ENCODE assay signal across 1 cellular context in the genomic region with DNA sequence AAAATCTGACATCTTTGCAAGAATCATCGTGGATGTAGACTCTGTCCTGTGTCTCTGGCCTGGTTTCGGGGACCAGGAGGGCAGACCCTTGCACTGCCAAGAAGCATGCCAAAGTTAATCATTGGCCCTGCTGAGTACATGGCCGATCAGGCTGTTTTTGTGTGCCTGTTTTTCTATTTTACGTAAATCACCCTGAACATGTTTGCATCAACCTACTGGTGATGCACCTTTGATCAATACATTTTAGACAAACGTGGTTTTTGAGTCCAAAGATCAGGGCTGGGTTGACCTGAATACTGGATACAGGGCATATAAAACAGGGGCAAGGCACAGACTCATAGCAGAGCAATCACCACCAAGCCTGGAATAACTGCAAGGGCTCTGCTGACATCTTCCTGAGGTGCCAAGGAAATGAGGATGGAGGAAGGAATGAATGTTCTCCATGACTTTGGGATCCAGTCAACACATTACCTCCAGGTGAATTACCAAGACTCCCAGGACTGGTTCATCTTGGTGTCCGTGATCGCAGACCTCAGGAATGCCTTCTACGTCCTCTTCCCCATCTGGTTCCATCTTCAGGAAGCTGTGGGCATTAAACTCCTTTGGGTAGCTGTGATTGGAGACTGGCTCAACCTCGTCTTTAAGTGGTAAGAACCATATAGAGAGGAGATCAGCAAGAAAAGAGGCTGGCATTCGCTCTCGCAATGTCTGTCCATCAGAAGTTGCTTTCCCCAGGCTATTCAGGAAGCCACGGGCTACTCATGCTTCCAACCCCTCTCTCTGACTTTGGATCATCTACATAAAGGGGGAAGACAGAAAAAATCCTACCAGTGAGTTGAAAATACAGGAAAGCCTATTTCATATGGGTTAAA.
A peak's percentile ranks its signal among the peaks of the same experiment; 100 is the strongest.
TF ChIP-seq lines count a peak whose summit lies in the region.

A gene (plus strand): TSS at position 340 of the 872 bp plus-strand sequence. CDS start 78 bp downstream, at position 418.

TF ChIP-seq in HepG2, 621 proteins besides CTCF, POLR2A, EP300 and RAD21 (continued from another document and continues in another):
- TF ChIP-seq HNF4G (IDR thresholded peaks at IDR 0.05; ENCODE audit: borderline replicate concordance, low read depth, low read length): peak; percentile 74
- TF ChIP-seq HNF4G (CRISPR knock-in tag; IDR thresholded peaks at IDR 0.05; ENCODE audit: borderline replicate concordance, low read depth): peak; percentile 90
- TF ChIP-seq ZBTB7A (CRISPR knock-in tag; IDR thresholded peaks at IDR 0.05): peak; percentile 76; the same call in 1 of the 2 replicates
- TF ChIP-seq, protein P1, sequence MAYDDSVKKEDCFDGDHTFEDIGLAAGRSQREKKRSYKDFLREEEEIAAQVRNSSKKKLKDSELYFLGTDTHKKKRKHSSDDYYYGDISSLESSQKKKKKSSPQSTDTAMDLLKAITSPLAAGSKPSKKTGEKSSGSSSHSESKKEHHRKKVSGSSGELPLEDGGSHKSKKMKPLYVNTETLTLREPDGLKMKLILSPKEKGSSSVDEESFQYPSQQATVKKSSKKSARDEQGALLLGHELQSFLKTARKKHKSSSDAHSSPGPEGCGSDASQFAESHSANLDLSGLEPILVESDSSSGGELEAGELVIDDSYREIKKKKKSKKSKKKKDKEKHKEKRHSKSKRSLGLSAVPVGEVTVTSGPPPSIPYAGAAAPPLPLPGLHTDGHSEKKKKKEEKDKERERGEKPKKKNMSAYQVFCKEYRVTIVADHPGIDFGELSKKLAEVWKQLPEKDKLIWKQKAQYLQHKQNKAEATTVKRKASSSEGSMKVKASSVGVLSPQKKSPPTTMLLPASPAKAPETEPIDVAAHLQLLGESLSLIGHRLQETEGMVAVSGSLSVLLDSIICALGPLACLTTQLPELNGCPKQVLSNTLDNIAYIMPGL (CRISPR knock-in tag; IDR thresholded peaks at IDR 0.05; ENCODE audit: borderline replicate concordance in 1 of 2, low read depth in 1 of 2): peak in 1 of 2 experiments; percentile 63; a peak in 1 of 4 replicates
- TF ChIP-seq KMT2A (CRISPR knock-in tag; IDR thresholded peaks at IDR 0.05): no peak; the same call in 1 of the 2 replicates
- TF ChIP-seq CBX5 (CRISPR knock-in tag; IDR thresholded peaks at IDR 0.05; ENCODE audit: borderline replicate concordance): no peak; the same call in 1 of the 2 replicates
- TF ChIP-seq ZNF354B (CRISPR knock-in tag; IDR thresholded peaks at IDR 0.05): no peak
- peak; percentile 99 for TF ChIP-seq MED1 (CRISPR knock-in tag; IDR thresholded peaks at IDR 0.05)
- no peak for TF ChIP-seq ZNF773 (CRISPR knock-in tag; IDR thresholded peaks at IDR 0.05; ENCODE audit: borderline replicate concordance)
- TF ChIP-seq HMGA1 (CRISPR knock-in tag; conservative IDR thresholded peaks at IDR 0.05): no peak
- no peak for TF ChIP-seq NCOA5 (CRISPR knock-in tag; IDR thresholded peaks at IDR 0.05)
- TF ChIP-seq, protein P2, sequence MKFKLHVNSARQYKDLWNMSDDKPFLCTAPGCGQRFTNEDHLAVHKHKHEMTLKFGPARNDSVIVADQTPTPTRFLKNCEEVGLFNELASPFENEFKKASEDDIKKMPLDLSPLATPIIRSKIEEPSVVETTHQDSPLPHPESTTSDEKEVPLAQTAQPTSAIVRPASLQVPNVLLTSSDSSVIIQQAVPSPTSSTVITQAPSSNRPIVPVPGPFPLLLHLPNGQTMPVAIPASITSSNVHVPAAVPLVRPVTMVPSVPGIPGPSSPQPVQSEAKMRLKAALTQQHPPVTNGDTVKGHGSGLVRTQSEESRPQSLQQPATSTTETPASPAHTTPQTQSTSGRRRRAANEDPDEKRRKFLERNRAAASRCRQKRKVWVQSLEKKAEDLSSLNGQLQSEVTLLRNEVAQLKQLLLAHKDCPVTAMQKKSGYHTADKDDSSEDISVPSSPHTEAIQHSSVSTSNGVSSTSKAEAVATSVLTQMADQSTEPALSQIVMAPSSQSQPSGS (CRISPR knock-in tag; IDR thresholded peaks at IDR 0.05): peak; percentile 72
- TF ChIP-seq, protein P3, sequence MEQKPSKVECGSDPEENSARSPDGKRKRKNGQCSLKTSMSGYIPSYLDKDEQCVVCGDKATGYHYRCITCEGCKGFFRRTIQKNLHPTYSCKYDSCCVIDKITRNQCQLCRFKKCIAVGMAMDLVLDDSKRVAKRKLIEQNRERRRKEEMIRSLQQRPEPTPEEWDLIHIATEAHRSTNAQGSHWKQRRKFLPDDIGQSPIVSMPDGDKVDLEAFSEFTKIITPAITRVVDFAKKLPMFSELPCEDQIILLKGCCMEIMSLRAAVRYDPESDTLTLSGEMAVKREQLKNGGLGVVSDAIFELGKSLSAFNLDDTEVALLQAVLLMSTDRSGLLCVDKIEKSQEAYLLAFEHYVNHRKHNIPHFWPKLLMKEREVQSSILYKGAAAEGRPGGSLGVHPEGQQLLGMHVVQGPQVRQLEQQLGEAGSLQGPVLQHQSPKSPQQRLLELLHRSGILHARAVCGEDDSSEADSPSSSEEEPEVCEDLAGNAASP (CRISPR knock-in tag; IDR thresholded peaks at IDR 0.05; ENCODE audit: borderline replicate concordance): peak; percentile 72; the same call in 1 of the 2 replicates
- no peak for TF ChIP-seq ZNF138 (CRISPR knock-in tag; IDR thresholded peaks at IDR 0.05; ENCODE audit: low read depth)
- peak; percentile 57 for TF ChIP-seq KLF12 (CRISPR knock-in tag; IDR thresholded peaks at IDR 0.05; ENCODE audit: borderline replicate concordance)
- peak; percentile 63; the same call in 1 of the 2 replicates for TF ChIP-seq ZNF572 (CRISPR knock-in tag; IDR thresholded peaks at IDR 0.05)
- TF ChIP-seq, protein P4, sequence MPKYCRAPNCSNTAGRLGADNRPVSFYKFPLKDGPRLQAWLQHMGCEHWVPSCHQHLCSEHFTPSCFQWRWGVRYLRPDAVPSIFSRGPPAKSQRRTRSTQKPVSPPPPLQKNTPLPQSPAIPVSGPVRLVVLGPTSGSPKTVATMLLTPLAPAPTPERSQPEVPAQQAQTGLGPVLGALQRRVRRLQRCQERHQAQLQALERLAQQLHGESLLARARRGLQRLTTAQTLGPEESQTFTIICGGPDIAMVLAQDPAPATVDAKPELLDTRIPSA (CRISPR knock-in tag; IDR thresholded peaks at IDR 0.05; ENCODE audit: borderline replicate concordance): no peak
- TF ChIP-seq, protein P5, sequence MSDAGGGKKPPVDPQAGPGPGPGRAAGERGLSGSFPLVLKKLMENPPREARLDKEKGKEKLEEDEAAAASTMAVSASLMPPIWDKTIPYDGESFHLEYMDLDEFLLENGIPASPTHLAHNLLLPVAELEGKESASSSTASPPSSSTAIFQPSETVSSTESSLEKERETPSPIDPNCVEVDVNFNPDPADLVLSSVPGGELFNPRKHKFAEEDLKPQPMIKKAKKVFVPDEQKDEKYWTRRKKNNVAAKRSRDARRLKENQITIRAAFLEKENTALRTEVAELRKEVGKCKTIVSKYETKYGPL (CRISPR knock-in tag; IDR thresholded peaks at IDR 0.05): no peak
- TF ChIP-seq ZNF383 (CRISPR knock-in tag; IDR thresholded peaks at IDR 0.05; ENCODE audit: borderline replicate concordance): no peak
- no peak for TF ChIP-seq NPAS2 (CRISPR knock-in tag; IDR thresholded peaks at IDR 0.05; ENCODE audit: borderline replicate concordance)
- TF ChIP-seq, protein P6, sequence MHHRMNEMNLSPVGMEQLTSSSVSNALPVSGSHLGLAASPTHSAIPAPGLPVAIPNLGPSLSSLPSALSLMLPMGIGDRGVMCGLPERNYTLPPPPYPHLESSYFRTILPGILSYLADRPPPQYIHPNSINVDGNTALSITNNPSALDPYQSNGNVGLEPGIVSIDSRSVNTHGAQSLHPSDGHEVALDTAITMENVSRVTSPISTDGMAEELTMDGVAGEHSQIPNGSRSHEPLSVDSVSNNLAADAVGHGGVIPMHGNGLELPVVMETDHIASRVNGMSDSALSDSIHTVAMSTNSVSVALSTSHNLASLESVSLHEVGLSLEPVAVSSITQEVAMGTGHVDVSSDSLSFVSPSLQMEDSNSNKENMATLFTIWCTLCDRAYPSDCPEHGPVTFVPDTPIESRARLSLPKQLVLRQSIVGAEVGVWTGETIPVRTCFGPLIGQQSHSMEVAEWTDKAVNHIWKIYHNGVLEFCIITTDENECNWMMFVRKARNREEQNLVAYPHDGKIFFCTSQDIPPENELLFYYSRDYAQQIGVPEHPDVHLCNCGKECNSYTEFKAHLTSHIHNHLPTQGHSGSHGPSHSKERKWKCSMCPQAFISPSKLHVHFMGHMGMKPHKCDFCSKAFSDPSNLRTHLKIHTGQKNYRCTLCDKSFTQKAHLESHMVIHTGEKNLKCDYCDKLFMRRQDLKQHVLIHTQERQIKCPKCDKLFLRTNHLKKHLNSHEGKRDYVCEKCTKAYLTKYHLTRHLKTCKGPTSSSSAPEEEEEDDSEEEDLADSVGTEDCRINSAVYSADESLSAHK (CRISPR knock-in tag; IDR thresholded peaks at IDR 0.05; ENCODE audit: borderline replicate concordance): no peak
- no peak for TF ChIP-seq ARNT (IDR thresholded peaks at IDR 0.05)
- TF ChIP-seq, protein P7, sequence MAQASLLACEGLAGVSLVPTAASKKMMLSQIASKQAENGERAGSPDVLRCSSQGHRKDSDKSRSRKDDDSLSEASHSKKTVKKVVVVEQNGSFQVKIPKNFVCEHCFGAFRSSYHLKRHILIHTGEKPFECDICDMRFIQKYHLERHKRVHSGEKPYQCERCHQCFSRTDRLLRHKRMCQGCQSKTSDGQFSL (CRISPR knock-in tag; IDR thresholded peaks at IDR 0.05): no peak
- TF ChIP-seq SMC3 (IDR thresholded peaks at IDR 0.05; ENCODE audit: low read length): peak; percentile 13; the same call in 1 of the 2 replicates
- TF ChIP-seq ZNF3 (CRISPR knock-in tag; IDR thresholded peaks at IDR 0.05): 0 out of 2 replicates have a peak, but pooled peaks have one; percentile 21
- TF ChIP-seq PRPF4 (IDR thresholded peaks at IDR 0.05; ENCODE audit: low read depth, low read length, poor library complexity, severe bottlenecking): no peak
- peak; percentile 56 for TF ChIP-seq ZNF24 (IDR thresholded peaks at IDR 0.05)
- TF ChIP-seq SALL1 (CRISPR knock-in tag; IDR thresholded peaks at IDR 0.05): peak; percentile 98
- no peak for TF ChIP-seq ZNF879 (CRISPR knock-in tag; IDR thresholded peaks at IDR 0.05)
- TF ChIP-seq, protein P8, sequence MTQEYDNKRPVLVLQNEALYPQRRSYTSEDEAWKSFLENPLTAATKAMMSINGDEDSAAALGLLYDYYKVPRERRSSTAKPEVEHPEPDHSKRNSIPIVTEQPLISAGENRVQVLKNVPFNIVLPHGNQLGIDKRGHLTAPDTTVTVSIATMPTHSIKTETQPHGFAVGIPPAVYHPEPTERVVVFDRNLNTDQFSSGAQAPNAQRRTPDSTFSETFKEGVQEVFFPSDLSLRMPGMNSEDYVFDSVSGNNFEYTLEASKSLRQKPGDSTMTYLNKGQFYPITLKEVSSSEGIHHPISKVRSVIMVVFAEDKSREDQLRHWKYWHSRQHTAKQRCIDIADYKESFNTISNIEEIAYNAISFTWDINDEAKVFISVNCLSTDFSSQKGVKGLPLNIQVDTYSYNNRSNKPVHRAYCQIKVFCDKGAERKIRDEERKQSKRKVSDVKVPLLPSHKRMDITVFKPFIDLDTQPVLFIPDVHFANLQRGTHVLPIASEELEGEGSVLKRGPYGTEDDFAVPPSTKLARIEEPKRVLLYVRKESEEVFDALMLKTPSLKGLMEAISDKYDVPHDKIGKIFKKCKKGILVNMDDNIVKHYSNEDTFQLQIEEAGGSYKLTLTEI (CRISPR knock-in tag; conservative IDR thresholded peaks at IDR 0.05): no peak
- TF ChIP-seq ZSCAN30 (CRISPR knock-in tag; IDR thresholded peaks at IDR 0.05): no peak
- TF ChIP-seq ZNF343 (CRISPR knock-in tag; IDR thresholded peaks at IDR 0.05): no peak; the same call in 1 of the 2 replicates
- TF ChIP-seq TAF15 (IDR thresholded peaks at IDR 0.05; ENCODE audit: low read depth, low read length, poor library complexity, severe bottlenecking): no peak
- TF ChIP-seq, protein P9, sequence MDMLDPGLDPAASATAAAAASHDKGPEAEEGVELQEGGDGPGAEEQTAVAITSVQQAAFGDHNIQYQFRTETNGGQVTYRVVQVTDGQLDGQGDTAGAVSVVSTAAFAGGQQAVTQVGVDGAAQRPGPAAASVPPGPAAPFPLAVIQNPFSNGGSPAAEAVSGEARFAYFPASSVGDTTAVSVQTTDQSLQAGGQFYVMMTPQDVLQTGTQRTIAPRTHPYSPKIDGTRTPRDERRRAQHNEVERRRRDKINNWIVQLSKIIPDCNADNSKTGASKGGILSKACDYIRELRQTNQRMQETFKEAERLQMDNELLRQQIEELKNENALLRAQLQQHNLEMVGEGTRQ (IDR thresholded peaks at IDR 0.05; ENCODE audit: low read depth, low read length): no peak
- TF ChIP-seq, protein P9 (CRISPR knock-in tag; IDR thresholded peaks at IDR 0.05; ENCODE audit: borderline replicate concordance): no peak
- no peak for TF ChIP-seq MBNL3 (CRISPR knock-in tag; conservative IDR thresholded peaks at IDR 0.05)
- TF ChIP-seq ZNF274 (CRISPR knock-in tag; IDR thresholded peaks at IDR 0.05): peak; percentile 64; the same call in 1 of the 2 replicates
- no peak for TF ChIP-seq GPN1 (CRISPR knock-in tag; IDR thresholded peaks at IDR 0.05; ENCODE audit: borderline replicate concordance)
- TF ChIP-seq TSC22D2 (CRISPR knock-in tag; IDR thresholded peaks at IDR 0.05; ENCODE audit: borderline replicate concordance): no peak
- TF ChIP-seq, protein P10, sequence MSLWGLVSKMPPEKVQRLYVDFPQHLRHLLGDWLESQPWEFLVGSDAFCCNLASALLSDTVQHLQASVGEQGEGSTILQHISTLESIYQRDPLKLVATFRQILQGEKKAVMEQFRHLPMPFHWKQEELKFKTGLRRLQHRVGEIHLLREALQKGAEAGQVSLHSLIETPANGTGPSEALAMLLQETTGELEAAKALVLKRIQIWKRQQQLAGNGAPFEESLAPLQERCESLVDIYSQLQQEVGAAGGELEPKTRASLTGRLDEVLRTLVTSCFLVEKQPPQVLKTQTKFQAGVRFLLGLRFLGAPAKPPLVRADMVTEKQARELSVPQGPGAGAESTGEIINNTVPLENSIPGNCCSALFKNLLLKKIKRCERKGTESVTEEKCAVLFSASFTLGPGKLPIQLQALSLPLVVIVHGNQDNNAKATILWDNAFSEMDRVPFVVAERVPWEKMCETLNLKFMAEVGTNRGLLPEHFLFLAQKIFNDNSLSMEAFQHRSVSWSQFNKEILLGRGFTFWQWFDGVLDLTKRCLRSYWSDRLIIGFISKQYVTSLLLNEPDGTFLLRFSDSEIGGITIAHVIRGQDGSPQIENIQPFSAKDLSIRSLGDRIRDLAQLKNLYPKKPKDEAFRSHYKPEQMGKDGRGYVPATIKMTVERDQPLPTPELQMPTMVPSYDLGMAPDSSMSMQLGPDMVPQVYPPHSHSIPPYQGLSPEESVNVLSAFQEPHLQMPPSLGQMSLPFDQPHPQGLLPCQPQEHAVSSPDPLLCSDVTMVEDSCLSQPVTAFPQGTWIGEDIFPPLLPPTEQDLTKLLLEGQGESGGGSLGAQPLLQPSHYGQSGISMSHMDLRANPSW (CRISPR knock-in tag; IDR thresholded peaks at IDR 0.05; ENCODE audit: borderline replicate concordance): peak; percentile 87; the same call in 1 of the 2 replicates
